ENCODE assay signal across 19 cellular contexts in the genomic region with DNA sequence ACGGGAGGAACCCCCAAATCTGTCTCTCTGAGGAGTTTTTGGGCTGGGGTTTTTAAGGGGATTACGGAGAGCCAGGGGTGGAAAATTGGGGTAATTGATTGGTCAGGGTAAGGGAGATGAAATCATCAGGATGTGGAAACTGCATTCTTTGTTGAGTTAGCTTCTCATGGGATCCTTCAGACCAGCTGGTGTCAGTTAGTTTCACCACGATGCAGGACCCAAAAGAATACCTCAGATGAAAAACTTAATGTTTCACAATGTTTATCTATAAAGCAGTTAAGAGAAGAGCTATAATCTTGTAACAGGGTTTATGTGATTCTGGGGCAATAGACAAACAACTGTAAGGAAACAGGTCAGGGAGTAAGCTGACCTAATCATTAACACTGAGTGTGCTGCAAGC.
"Had no signal": no experiment of that assay in that cellular context is flagged by ENCODE, and none has a peak within 500 bp of the region (broad histone marks: within the 10 kb centered on the region; RNA-seq: fewer than 3 reads in every experiment).

No MANE protein-coding gene starts in this region.

- H3K4me1 Mint-ChIP-seq: activated naive CD8-positive, alpha-beta T cell treated with anti-CD3 and anti-CD28 coated beads, Interleukin-2, amount 10 ng/mL, durations not matched to agents 7 days and 5 days; natural killer cell had no signal

- H3K27me3 ChIP-seq: cardiac muscle cell, right lobe of liver had no signal

- H3K27ac ChIP-seq: cardiac muscle cell, coronary artery, right lobe of liver had no signal

- ATAC-seq: activated T-cell treated with anti-CD3 and anti-CD28 coated beads, Interleukin-2, amount 50 U/mL, for 72 hours; left colon; natural killer cell; right lobe of liver; stimulated activated naive CD8-positive, alpha-beta T cell treated with anti-CD3 and anti-CD28 coated beads, Interleukin-15, Interleukin-2, amounts not matched to agents 100 U/mL and 50 U/mL, for 24 hours had no signal

- H3K9me3 ChIP-seq: right lobe of liver had no signal

- H3K27me3 Mint-ChIP-seq: progenitor cell of endocrine pancreas had no signal

- H3K9me3 Mint-ChIP-seq: activated naive CD8-positive, alpha-beta T cell treated with anti-CD3 and anti-CD28 coated beads, Interleukin-2, amount 10 ng/mL, durations not matched to agents 7 days and 5 days; T-helper 2 cell treated with Interferon-gamma antibody and Interleukin-4, amounts not matched to agents 5 μg/mL and 100 μg/mL, for 36 hours had no signal

- H3K4me1 ChIP-seq: right lobe of liver had no signal

- H3K36me3 ChIP-seq: cardiac muscle cell, right lobe of liver had no signal

- DNase-seq: activated CD4-positive, alpha-beta T cell treated with anti-CD3 and anti-CD28 coated beads for 1 hour; activated CD4-positive, alpha-beta T cell treated with anti-CD3 and anti-CD28 coated beads, Interleukin-2, amount 50 U/mL, for 48 hours; activated gamma-delta T cell treated with Interleukin-2 at 50 U/mL for 16 hours; activated naive CD8-positive, alpha-beta T cell treated with anti-CD3 and anti-CD28 coated beads, Interleukin-2, amount 10 ng/mL, durations not matched to agents 7 days and 5 days; activated T-cell treated with anti-CD3 and anti-CD28 coated beads, Interleukin-2, amount 50 U/mL, for 72 hours; aorta; effector CD8-positive, alpha-beta T cell; left colon; mammary epithelial cell; natural killer cell; occipital lobe; right lobe of liver; stimulated activated CD4-positive, alpha-beta T cell treated with anti-CD3 and anti-CD28 coated beads, Interleukin-2, amount 100 ng/mL, for 48 hours; stimulated activated naive CD8-positive, alpha-beta T cell treated with anti-CD3 and anti-CD28 coated beads, Interleukin-15, Interleukin-2, amounts not matched to agents 100 U/mL and 50 U/mL, for 24 hours; SW 1271 had no signal

- H3K36me3 Mint-ChIP-seq: activated naive CD8-positive, alpha-beta T cell treated with anti-CD3 and anti-CD28 coated beads, Interleukin-2, amount 10 ng/mL, durations not matched to agents 7 days and 5 days; natural killer cell had no signal

- H3K4me3 Mint-ChIP-seq: activated naive CD8-positive, alpha-beta T cell treated with anti-CD3 and anti-CD28 coated beads, Interleukin-2, amount 10 ng/mL, durations not matched to agents 7 days and 5 days; activated T-cell treated with anti-CD3 and anti-CD28 coated beads, Interleukin-2, amount 50 U/mL, for 72 hours; natural killer cell; T-helper 2 cell treated with Interferon-gamma antibody and Interleukin-4, amounts not matched to agents 5 μg/mL and 100 μg/mL, for 36 hours had no signal

- H3K4me3 ChIP-seq: cardiac muscle cell, coronary artery, right lobe of liver had no signal

- H3K27ac Mint-ChIP-seq: activated naive CD8-positive, alpha-beta T cell treated with anti-CD3 and anti-CD28 coated beads, Interleukin-2, amount 10 ng/mL, durations not matched to agents 7 days and 5 days; activated T-cell treated with anti-CD3 and anti-CD28 coated beads, Interleukin-2, amount 50 U/mL, for 72 hours; natural killer cell; progenitor cell of endocrine pancreas; T-helper 2 cell treated with Interferon-gamma antibody and Interleukin-4, amounts not matched to agents 5 μg/mL and 100 μg/mL, for 36 hours had no signal
